10 cellular contexts compared by ENCODE assay signal in genomic region chr4:7890635-7891393, GRCh38. TPM values are rescaled to one million over a fixed set of nuclear protein-coding genes. Genes with fewer than 3 reads are reported as not detected.
A peak's percentile ranks its signal among the peaks of the same experiment; 100 is the strongest.
DNase-seq lines count a peak whose midpoint lies in the region; ATAC-seq and TF ChIP-seq lines count a peak whose summit lies in the region.
"Had no signal": no experiment of that assay in that cellular context is flagged by ENCODE, and none has a peak within 500 bp of the region (broad histone marks: within the 10 kb centered on the region; RNA-seq: fewer than 3 reads in every experiment).

No MANE protein-coding gene starts in this region.

- peaks cover 0 to 3% of the 10 kb centered on the region in 2 donors for H3K9me3 ChIP-seq in transverse colon

- ATAC-seq in HG03457 (IDR thresholded peaks at IDR 0.05; ENCODE audit: unreplicated experiment): no peak

- DNase-seq in NCI-H524 (lab: John Stamatoyannopoulos, UW): peak; percentile 55 to 71
- DNase-seq in NCI-H524 treated with DMSO at 0.1 percent for 48 hours (lab: John Stamatoyannopoulos, UW): no peak
- DNase-seq in T1000 (lab: John Stamatoyannopoulos, UW): peak; percentile 56
- peak; percentile 48 for DNase-seq in glomerular endothelial cell (ENCODE audit: extremely low read depth, low read depth, low spot score)
- DNase-seq in transverse colon: no peak
- DNase-seq in GM19238 (ENCODE audit: insufficient read length, low spot score): no peak
- no peak for DNase-seq in NCI-H2107 treated with DMSO at 0.1 percent for 48 hours (lab: John Stamatoyannopoulos, UW; ENCODE audit: unreplicated experiment)
- DNase-seq: stimulated activated CD4-positive, alpha-beta T cell treated with anti-CD3 and anti-CD28 coated beads, Interleukin-2, amount 100 ng/mL, for 24 hours had no signal

- H3K27me3 ChIP-seq in transverse colon: no peaks in the 10 kb centered on the region
- H3K27me3 ChIP-seq: BLaER1 treated with 17β-estradiol and CSF1 and Interleukin-3, amounts not matched to agents 10 nM and 100 nM had no signal

- intact Hi-C loops in transverse colon (cut with DNase I; ENCODE audit: low total_unique reads): loop anchor here (10.0 kb wide), 1 partner anchor 74 kb away; no protein-coding TSS in a partner anchor

- peak overlapping the region; percentile 37 to 66 (median 48) for H3K27ac ChIP-seq in transverse colon
- H3K27ac ChIP-seq: BLaER1 treated with 17β-estradiol and CSF1 and Interleukin-3, amounts not matched to agents 10 nM and 100 nM had no signal

- no peak overlapping the region for H3K4me3 ChIP-seq in transverse colon
- H3K4me3 ChIP-seq: BLaER1 treated with 17β-estradiol and CSF1 and Interleukin-3, amounts not matched to agents 10 nM and 100 nM had no signal

- no peak for TF ChIP-seq EP300 in transverse colon (IDR thresholded peaks at IDR 0.05; ENCODE audit: low read depth)

- peaks cover 11 to 40% (median 22%) of the 10 kb centered on the region in 4 donors for H3K4me1 ChIP-seq in transverse colon

- 31 to 51% methylated on average over 6 to 7 of the region's 7 CpGs for WGBS in transverse colon (ENCODE audit: low coverage in 1 of 2), 2 donors

- no peak for TF ChIP-seq POLR2A in transverse colon (IDR thresholded peaks at IDR 0.05)

- TF ChIP-seq CTCF in transverse colon (IDR thresholded peaks at IDR 0.05): no peak

- no peaks in the 10 kb centered on the region for H3K36me3 ChIP-seq in transverse colon

- in situ Hi-C loops in transverse colon (cut with MboI; ENCODE audit: low pct_ligation_motif_present in 1 of 4, low pct_unique_long_range_greater_than_20kb in 1 of 4, low sequenced_read_pairs in 3 of 4): no loop called here

RNA-seq across cellular contexts. Expression of gene AFAP1, which starts 48.8 kb away (rescaled TPM):
- total RNA-seq in glomerular endothelial cell: 88.3 and 92.8 TPM in 2 replicates
- 10 to 100 TPM; 25.1 to 56.9 (median 26.4) TPM for total RNA-seq in transverse colon

Comparison
In these comparisons a context has a peak if more than half of its experiments do, and no peak if none do; other contexts are left out.
1. DNase-seq: peak in NCI-H524 (2 of 2), T1000 (single experiment) and glomerular endothelial cell (single experiment); none in NCI-H524 treated with DMSO at 0.1 percent for 48 hours (single experiment), transverse colon (single experiment), GM19238 (single experiment) and NCI-H2107 treated with DMSO at 0.1 percent for 48 hours (single experiment).